ENCODE assay signal across 8 cellular contexts in the genomic region with DNA sequence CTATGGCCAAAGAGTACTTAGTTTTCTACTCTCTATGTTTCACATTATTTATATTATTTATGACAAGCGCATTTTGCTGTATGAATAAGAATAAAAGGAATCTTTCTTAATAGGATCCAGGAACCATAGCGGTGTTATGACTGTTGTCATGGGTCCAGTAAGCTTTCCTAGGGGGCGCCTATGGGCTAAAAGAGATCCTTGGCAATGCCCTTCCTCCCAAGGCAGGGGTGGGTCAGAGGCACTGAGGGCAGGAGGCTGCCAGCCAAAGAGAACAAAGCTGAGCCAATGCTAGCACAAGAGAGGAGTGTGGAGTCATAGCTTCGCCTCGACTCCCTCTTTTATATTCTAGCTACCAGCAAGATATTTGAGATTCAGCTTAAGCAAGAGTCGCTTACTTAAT.
DNase-seq lines count a peak whose midpoint lies in the region; ATAC-seq and TF ChIP-seq lines count a peak whose summit lies in the region.
"Had no signal": no experiment of that assay in that cellular context is flagged by ENCODE, and none has a peak within 500 bp of the region (broad histone marks: within the 10 kb centered on the region; RNA-seq: fewer than 3 reads in every experiment).

No MANE protein-coding gene starts in this region.

- peak; percentile 22 for TF ChIP-seq CTCF in fibroblast of pulmonary artery (IDR thresholded peaks at IDR 0.05; ENCODE audit: low read length, missing control alignments)

- DNase-seq in H7 (peak; percentile 66), SK-MEL-5 (ENCODE audit: low read depth, low spot score) (peak; percentile 93), fibroblast of pulmonary artery (ENCODE audit: low read depth) (peak; percentile 63), sciatic nerve (ENCODE audit: low spot score) (no peak), LoVo (ENCODE audit: low spot score) (no peak)
- DNase-seq: pancreas had no signal

- in situ Hi-C loops in SK-MEL-5 (cut with HindIII; ENCODE audit: low pct_unique_long_range_greater_than_20kb, low sequenced_read_pairs), result no loop called here

- intact Hi-C loops in sciatic nerve (cut with DNase I), result no loop called here

- no peaks in the 10 kb centered on the region for H3K36me3 ChIP-seq in H7 (replicated peaks; ENCODE audit: control insufficient read depth, insufficient read depth, low read length)
- H3K36me3 ChIP-seq: pancreas had no signal

- H3K4me3 ChIP-seq in H7 (ENCODE audit: insufficient read depth, low read depth, low read length) (no peak overlapping the region), fibroblast of pulmonary artery (replicated peaks; ENCODE audit: low read depth, low read length) (no peak overlapping the region)
- H3K4me3 ChIP-seq: pancreas had no signal

- no peaks in the 10 kb centered on the region for H3K27me3 ChIP-seq in H7 (ENCODE audit: control insufficient read depth, insufficient read depth, low read length)
- H3K27me3 ChIP-seq: pancreas had no signal

- ATAC-seq in sciatic nerve, result peak; percentile 90
- ATAC-seq in HG03439 (IDR thresholded peaks at IDR 0.05; ENCODE audit: unreplicated experiment), result no peak
- ATAC-seq in HG02981 (IDR thresholded peaks at IDR 0.05; ENCODE audit: unreplicated experiment), result no peak

Comparison
In these comparisons a context has a peak if more than half of its experiments do, and no peak if none do; other contexts are left out.
1. DNase-seq: peak in H7 (single experiment), SK-MEL-5 (single experiment) and fibroblast of pulmonary artery (single experiment); none in sciatic nerve (single experiment) and LoVo (single experiment).